ENCODE assay signal across 8 cellular contexts in genomic region chr20:44080646-44081267, GRCh38.
DNase-seq lines count a peak whose midpoint lies in the region; TF ChIP-seq lines count a peak whose summit lies in the region.

No MANE protein-coding gene starts in this region.

- H3K27ac ChIP-seq in SU-DHL-6 (ENCODE audit: low read depth, low read length) = no peak overlapping the region
- H3K27ac ChIP-seq in left ventricle myocardium inferior (replicated peaks) = peak overlapping the region; percentile 0

- no peaks in the 10 kb centered on the region for H3K27me3 ChIP-seq in SU-DHL-6 (ENCODE audit: low read length)
- H3K27me3 ChIP-seq in adipocyte (replicated peaks; ENCODE audit: control insufficient read depth, insufficient read depth, low read length) = no peaks in the 10 kb centered on the region
- no peaks in the 10 kb centered on the region for H3K27me3 ChIP-seq in left ventricle myocardium inferior (ENCODE audit: low read depth)

- H4K20me1 ChIP-seq in SU-DHL-6 (ENCODE audit: low read depth, low read length) = no peaks in the 10 kb centered on the region

- H2AFZ ChIP-seq in SU-DHL-6 (ENCODE audit: low read depth, low read length, severe bottlenecking) = no peak overlapping the region

- intact Hi-C loops in left ventricle myocardium inferior (cut with micrococcal nuclease) = loop anchor here (5.0 kb wide), 1 partner anchor 328 kb away; no protein-coding TSS in a partner anchor

- peaks cover 3% of the 10 kb centered on the region for H3K4me1 ChIP-seq in adipocyte (ENCODE audit: control insufficient read depth, insufficient read depth, low read length)
- H3K4me1 ChIP-seq in left ventricle myocardium inferior = peaks cover 24% of the 10 kb centered on the region

- no peaks in the 10 kb centered on the region for H3K9me3 ChIP-seq in SU-DHL-6 (ENCODE audit: insufficient read depth, low read length)
- H3K9me3 ChIP-seq in adipocyte (ENCODE audit: control insufficient read depth, low read length) = no peaks in the 10 kb centered on the region
- no peaks in the 10 kb centered on the region for H3K9me3 ChIP-seq in left ventricle myocardium inferior (replicated peaks)

- peak; percentile 87 for TF ChIP-seq CTCF in SU-DHL-6 (IDR thresholded peaks at IDR 0.05; ENCODE audit: insufficient read depth, low read length, poor library complexity, severe bottlenecking)
- peak; percentile 100 for TF ChIP-seq CTCF in left ventricle myocardium inferior (IDR thresholded peaks at IDR 0.05; ENCODE audit: borderline replicate concordance)
- TF ChIP-seq CTCF in retinal pigment epithelial cell (conservative IDR thresholded peaks at IDR 0.05; ENCODE audit: low read depth, low read length) = peak; percentile 98

- H3K36me3 ChIP-seq in SU-DHL-6 (ENCODE audit: low read length) = no peaks in the 10 kb centered on the region
- H3K36me3 ChIP-seq in adipocyte (ENCODE audit: control insufficient read depth, insufficient read depth, low read length, severe bottlenecking) = no peaks in the 10 kb centered on the region
- no peaks in the 10 kb centered on the region for H3K36me3 ChIP-seq in left ventricle myocardium inferior

- H3K4me3 ChIP-seq in SU-DHL-6 (ENCODE audit: insufficient read depth, low read length, poor library complexity, severe bottlenecking) (no peak overlapping the region), adipocyte (ENCODE audit: low read length) (no peak overlapping the region), left ventricle myocardium inferior (no peak overlapping the region), retinal pigment epithelial cell (ENCODE audit: low read length) (no peak overlapping the region)

- H3K9ac ChIP-seq in SU-DHL-6 (ENCODE audit: low read length) (no peak overlapping the region), adipocyte (ENCODE audit: low read length) (no peak overlapping the region)

- no peaks in the 10 kb centered on the region for H3K9me2 ChIP-seq in SU-DHL-6 (replicated peaks; ENCODE audit: insufficient read depth, low read length)

- no peaks in the 10 kb centered on the region for H3K79me2 ChIP-seq in SU-DHL-6 (ENCODE audit: insufficient read depth, low read length)

- DNase-seq in DMS 273 treated with DMSO at 0.1 percent for 48 hours (lab: John Stamatoyannopoulos, UW) (peak; percentile 24), GOT3 (lab: John Stamatoyannopoulos, UW) (peak; percentile 42), NCI-H1105 (lab: John Stamatoyannopoulos, UW) (peak; percentile 71), adipocyte (ENCODE audit: low read depth) (peak; percentile 91), left ventricle myocardium inferior (peak; percentile 60), retinal pigment epithelial cell (ENCODE audit: low read depth) (no peak), NCI-H1048 (lab: John Stamatoyannopoulos, UW) (no peak)

- H3K4me2 ChIP-seq in SU-DHL-6 (ENCODE audit: low read depth, low read length, poor library complexity, severe bottlenecking) = no peak overlapping the region

- no peaks in the 10 kb centered on the region for H3F3A ChIP-seq in SU-DHL-6 (ENCODE audit: insufficient read depth)

Comparison
In these comparisons a context has a peak if more than half of its experiments do, and no peak if none do; other contexts are left out.
1. DNase-seq: peak in DMS 273 treated with DMSO at 0.1 percent for 48 hours (single experiment), GOT3 (single experiment), NCI-H1105 (single experiment), adipocyte (single experiment) and left ventricle myocardium inferior (single experiment); none in retinal pigment epithelial cell (single experiment) and NCI-H1048 (single experiment).
2. Peak in every context shown above with its lines, with median percentiles within 50 percentile points of each other: CTCF ChIP-seq.